Comparison of ENCODE assay signal across 20 cellular contexts in genomic region chr9:105835721-105836120, GRCh38.
DNase-seq lines count a peak whose midpoint lies in the region; ATAC-seq and TF ChIP-seq lines count a peak whose summit lies in the region.
"Had no signal": no experiment of that assay in that cellular context is flagged by ENCODE, and none has a peak within 500 bp of the region (broad histone marks: within the 10 kb centered on the region; RNA-seq: fewer than 3 reads in every experiment).

No MANE protein-coding gene starts in this region.

- H3K4me2 ChIP-seq in neural progenitor cell: no peak overlapping the region

- H3K4me3 ChIP-seq in neural progenitor cell (no peak overlapping the region), upper lobe of right lung (no peak overlapping the region)

- peaks cover 33% of the 10 kb centered on the region for H3K4me1 Mint-ChIP-seq in neural progenitor cell
- H3K4me1 Mint-ChIP-seq in activated CD4-positive, alpha-beta T cell treated with anti-CD3 and anti-CD28 coated beads, Interleukin-2, amount 10 ng/mL, durations not matched to agents 7 days and 5 days: no peaks in the 10 kb centered on the region
- H3K4me1 Mint-ChIP-seq: activated CD4-positive, alpha-beta memory T cell treated with anti-CD3 and anti-CD28 coated beads, Interleukin-2, amount 10 ng/mL, durations not matched to agents 7 days and 5 days; activated naive CD8-positive, alpha-beta T cell treated with anti-CD3 and anti-CD28 coated beads, Interleukin-2, amount 10 ng/mL, durations not matched to agents 7 days and 5 days had no signal

- no peak overlapping the region for H3K9ac ChIP-seq in neural progenitor cell

- no peaks in the 10 kb centered on the region for H3K79me2 ChIP-seq in neural progenitor cell (ENCODE audit: low read depth)

- in situ Hi-C loops in GM13977 (cut with MboI; ENCODE audit: low pct_unique_long_range_greater_than_20kb, low sequenced_read_pairs, unreplicated experiment): no loop called here

- CTCF ChIA-PET in activated CD4-positive, alpha-beta T cell treated with anti-CD3 and anti-CD28 coated beads, Interleukin-2, amount 10 ng/mL, durations not matched to agents 7 days and 5 days (lab: Charles Lee): interaction anchor here (0.6 to 0.8 kb wide), 2 partner anchors 22 to 645 kb away, joined by 3 to 4 read pairs; no protein-coding TSS in a partner anchor

- POLR2A ChIA-PET in activated CD4-positive, alpha-beta T cell treated with anti-CD3 and anti-CD28 coated beads, Interleukin-2, amount 10 ng/mL, durations not matched to agents 7 days and 5 days (lab: Charles Lee): no interaction called here

- H3K4me1 ChIP-seq in neural progenitor cell (peaks cover 8% of the 10 kb centered on the region), upper lobe of right lung (no peaks in the 10 kb centered on the region)

- TF ChIP-seq CTCF in VCaP (conservative IDR thresholded peaks at IDR 0.05) (no peak), neural progenitor cell (IDR thresholded peaks at IDR 0.05) (no peak), GM13977 (IDR thresholded peaks at IDR 0.05; ENCODE audit: extremely low read depth, insufficient read depth, missing control alignments) (no peak), upper lobe of right lung (IDR thresholded peaks at IDR 0.05) (no peak)

- no peak for ATAC-seq in upper lobe of right lung
- ATAC-seq: activated T-cell treated with anti-CD3 and anti-CD28 coated beads, Interleukin-2, amount 50 U/mL, for 72 hours had no signal

- peak overlapping the region; percentile 56; the same call in 1 of the 2 replicates for H3K27ac ChIP-seq in VCaP
- H3K27ac ChIP-seq in neural progenitor cell: no peak overlapping the region
- no peak overlapping the region for H3K27ac ChIP-seq in upper lobe of right lung
- H3K27ac ChIP-seq: neutrophil had no signal

- no peaks in the 10 kb centered on the region for H3K36me3 Mint-ChIP-seq in neural progenitor cell
- H3K36me3 Mint-ChIP-seq in activated CD4-positive, alpha-beta T cell treated with anti-CD3 and anti-CD28 coated beads, Interleukin-2, amount 10 ng/mL, durations not matched to agents 7 days and 5 days (ENCODE audit: low read depth): no peaks in the 10 kb centered on the region
- H3K36me3 Mint-ChIP-seq: activated naive CD8-positive, alpha-beta T cell treated with anti-CD3 and anti-CD28 coated beads, Interleukin-2, amount 10 ng/mL, durations not matched to agents 7 days and 5 days; CD4-positive, CD25-positive, alpha-beta regulatory T cell had no signal

- H3K4me3 Mint-ChIP-seq in neural progenitor cell: no peak overlapping the region
- no peak overlapping the region for H3K4me3 Mint-ChIP-seq in activated CD4-positive, alpha-beta T cell treated with anti-CD3 and anti-CD28 coated beads, Interleukin-2, amount 10 ng/mL, durations not matched to agents 7 days and 5 days
- H3K4me3 Mint-ChIP-seq: activated CD4-positive, alpha-beta memory T cell treated with anti-CD3 and anti-CD28 coated beads, Interleukin-2, amount 10 ng/mL, durations not matched to agents 7 days and 5 days; activated naive CD8-positive, alpha-beta T cell treated with anti-CD3 and anti-CD28 coated beads, Interleukin-2, amount 10 ng/mL, durations not matched to agents 7 days and 5 days; activated T-cell treated with anti-CD3 and anti-CD28 coated beads, Interleukin-2, amount 50 U/mL, for 72 hours; CD4-positive, CD25-positive, alpha-beta regulatory T cell had no signal

- intact Hi-C loops in upper lobe of right lung (cut with DNase I): no loop called here

- peaks cover 2% of the 10 kb centered on the region for H3K27me3 Mint-ChIP-seq in neural progenitor cell (ENCODE audit: insufficient read depth, low read depth)
- H3K27me3 Mint-ChIP-seq in activated CD4-positive, alpha-beta T cell treated with anti-CD3 and anti-CD28 coated beads, Interleukin-2, amount 10 ng/mL, durations not matched to agents 7 days and 5 days: peaks cover 4% of the 10 kb centered on the region
- H3K27me3 Mint-ChIP-seq: activated CD4-positive, alpha-beta memory T cell treated with anti-CD3 and anti-CD28 coated beads, Interleukin-2, amount 10 ng/mL, durations not matched to agents 7 days and 5 days; activated naive CD8-positive, alpha-beta T cell treated with anti-CD3 and anti-CD28 coated beads, Interleukin-2, amount 10 ng/mL, durations not matched to agents 7 days and 5 days had no signal

- no peak overlapping the region for H2AFZ ChIP-seq in neural progenitor cell (replicated peaks)

- DNase-seq in NCI-H82 (lab: John Stamatoyannopoulos, UW): peak; percentile 60
- no peak for DNase-seq in NCI-H82 treated with DMSO at 0.1 percent for 48 hours (lab: John Stamatoyannopoulos, UW; ENCODE audit: unreplicated experiment)
- peak; percentile 49 for DNase-seq in NCI-H2029 (lab: John Stamatoyannopoulos, UW)
- DNase-seq in neural progenitor cell (ENCODE audit: low spot score): no peak
- DNase-seq in GM13977 (ENCODE audit: low spot score): no peak
- DNase-seq in activated CD4-positive, alpha-beta T cell treated with anti-CD3 and anti-CD28 coated beads, Interleukin-2, amount 10 ng/mL, durations not matched to agents 7 days and 5 days: no peak
- DNase-seq in upper lobe of right lung: no peak
- DNase-seq: activated CD4-positive, alpha-beta memory T cell treated with anti-CD3 and anti-CD28 coated beads, Interleukin-2, amount 10 ng/mL, durations not matched to agents 7 days and 5 days; activated naive CD8-positive, alpha-beta T cell treated with anti-CD3 and anti-CD28 coated beads, Interleukin-2, amount 10 ng/mL, durations not matched to agents 7 days and 5 days; activated T-cell treated with anti-CD3 and anti-CD28 coated beads, Interleukin-2, amount 50 U/mL, for 72 hours; CD4-positive, CD25-positive, alpha-beta regulatory T cell; effector memory CD4-positive, alpha-beta T cell; GOT3; hypothalamus; kidney glomerular epithelial cell; NCI-H446 treated with DMSO at 0.1 percent for 48 hours; stimulated activated CD4-positive, alpha-beta T cell treated with anti-CD3 and anti-CD28 coated beads, Interleukin-2, amount 100 ng/mL, for 48 hours; SW 1271 had no signal

- H4K20me1 ChIP-seq in neural progenitor cell (ENCODE audit: low read depth): no peaks in the 10 kb centered on the region

- H3F3A ChIP-seq in neural progenitor cell (ENCODE audit: low read depth): no peaks in the 10 kb centered on the region

- no peaks in the 10 kb centered on the region for H3K9me3 Mint-ChIP-seq in neural progenitor cell
- H3K9me3 Mint-ChIP-seq in activated CD4-positive, alpha-beta T cell treated with anti-CD3 and anti-CD28 coated beads, Interleukin-2, amount 10 ng/mL, durations not matched to agents 7 days and 5 days: no peaks in the 10 kb centered on the region
- H3K9me3 Mint-ChIP-seq: activated CD4-positive, alpha-beta memory T cell treated with anti-CD3 and anti-CD28 coated beads, Interleukin-2, amount 10 ng/mL, durations not matched to agents 7 days and 5 days; activated T-cell treated with anti-CD3 and anti-CD28 coated beads, Interleukin-2, amount 50 U/mL, for 72 hours; CD4-positive, CD25-positive, alpha-beta regulatory T cell had no signal

- peak overlapping the region; percentile 4 for H3K27ac Mint-ChIP-seq in neural progenitor cell
- H3K27ac Mint-ChIP-seq in activated CD4-positive, alpha-beta T cell treated with anti-CD3 and anti-CD28 coated beads, Interleukin-2, amount 10 ng/mL, durations not matched to agents 7 days and 5 days: no peak overlapping the region
- H3K27ac Mint-ChIP-seq: activated CD4-positive, alpha-beta memory T cell treated with anti-CD3 and anti-CD28 coated beads, Interleukin-2, amount 10 ng/mL, durations not matched to agents 7 days and 5 days; activated naive CD8-positive, alpha-beta T cell treated with anti-CD3 and anti-CD28 coated beads, Interleukin-2, amount 10 ng/mL, durations not matched to agents 7 days and 5 days; activated T-cell treated with anti-CD3 and anti-CD28 coated beads, Interleukin-2, amount 50 U/mL, for 72 hours had no signal

- no peaks in the 10 kb centered on the region for H3K9me3 ChIP-seq in neural progenitor cell (ENCODE audit: low read depth)
- no peaks in the 10 kb centered on the region for H3K9me3 ChIP-seq in upper lobe of right lung
- H3K9me3 ChIP-seq: neutrophil had no signal

- no peaks in the 10 kb centered on the region for H3K36me3 ChIP-seq in neural progenitor cell
- H3K36me3 ChIP-seq in upper lobe of right lung: no peaks in the 10 kb centered on the region
- H3K36me3 ChIP-seq: neutrophil had no signal

- H3K27me3 ChIP-seq in neural progenitor cell: no peaks in the 10 kb centered on the region
- no peaks in the 10 kb centered on the region for H3K27me3 ChIP-seq in upper lobe of right lung
- H3K27me3 ChIP-seq: neutrophil had no signal

Comparison
In these comparisons a context has a peak if more than half of its experiments do, and no peak if none do; other contexts are left out.
1. DNase-seq: peak in NCI-H82 (single experiment) and NCI-H2029 (single experiment); none in NCI-H82 treated with DMSO at 0.1 percent for 48 hours (single experiment), neural progenitor cell (single experiment), GM13977 (single experiment), activated CD4-positive, alpha-beta T cell treated with anti-CD3 and anti-CD28 coated beads, Interleukin-2, amount 10 ng/mL, durations not matched to agents 7 days and 5 days (single experiment) and upper lobe of right lung (single experiment).